10 cellular contexts compared by ENCODE assay signal in genomic region chr17:336110-337021, GRCh38. TPM values are rescaled to one million over a fixed set of nuclear protein-coding genes. Genes with fewer than 3 reads are reported as not detected.
DNase-seq lines count a peak whose midpoint lies in the region; ATAC-seq, FAIRE-seq and TF ChIP-seq lines count a peak whose summit lies in the region.
"Had no signal": no experiment of that assay in that cellular context is flagged by ENCODE, and none has a peak within 500 bp of the region (broad histone marks: within the 10 kb centered on the region; RNA-seq: fewer than 3 reads in every experiment).

No MANE protein-coding gene starts in this region.

- 92% methylated on average over 31 of the region's 37 CpGs for WGBS in HepG2 (ENCODE audit: low lambda C conversion rate)
- 60 to 61% methylated on average over 34 to 35 of the region's 37 CpGs for WGBS in tibial nerve, 2 donors

- H3K27ac Mint-ChIP-seq in activated CD8-positive, alpha-beta T cell treated with anti-CD3 and anti-CD28 coated beads for 36 hours = no peak overlapping the region
- no peak overlapping the region for H3K27ac Mint-ChIP-seq in activated CD8-positive, alpha-beta T cell treated with anti-CD3 and anti-CD28 coated beads, Interleukin-2, amount 10 ng/mL, durations not matched to agents 7 days and 5 days
- H3K27ac Mint-ChIP-seq in activated naive CD4-positive, alpha-beta T cell treated with anti-CD3 and anti-CD28 coated beads, Interleukin-2, amount 10 ng/mL, durations not matched to agents 7 days and 5 days = peak overlapping the region; percentile 69

- H3K4me3 ChIP-seq in HepG2 (replicated peaks in 1 of 3; ENCODE audit: insufficient read depth in 1 of 3, low read depth in 2 of 3, low read length in 3 of 3) (no peak overlapping the region), tibial nerve (no peak overlapping the region)
- H3K4me3 ChIP-seq: thoracic aorta had no signal

- no peaks in the 10 kb centered on the region for H3K36me3 Mint-ChIP-seq in activated CD8-positive, alpha-beta T cell treated with anti-CD3 and anti-CD28 coated beads for 36 hours (ENCODE audit: low read depth)
- no peaks in the 10 kb centered on the region for H3K36me3 Mint-ChIP-seq in activated CD8-positive, alpha-beta T cell treated with anti-CD3 and anti-CD28 coated beads, Interleukin-2, amount 10 ng/mL, durations not matched to agents 7 days and 5 days (ENCODE audit: low read depth)
- no peaks in the 10 kb centered on the region for H3K36me3 Mint-ChIP-seq in activated naive CD4-positive, alpha-beta T cell treated with anti-CD3 and anti-CD28 coated beads, Interleukin-2, amount 10 ng/mL, durations not matched to agents 7 days and 5 days

- no peak overlapping the region for H3K4me3 Mint-ChIP-seq in activated CD8-positive, alpha-beta T cell treated with anti-CD3 and anti-CD28 coated beads for 36 hours
- no peak overlapping the region for H3K4me3 Mint-ChIP-seq in activated CD8-positive, alpha-beta T cell treated with anti-CD3 and anti-CD28 coated beads, Interleukin-2, amount 10 ng/mL, durations not matched to agents 7 days and 5 days
- H3K4me3 Mint-ChIP-seq in activated naive CD4-positive, alpha-beta T cell treated with anti-CD3 and anti-CD28 coated beads, Interleukin-2, amount 10 ng/mL, durations not matched to agents 7 days and 5 days = no peak overlapping the region

- no peak overlapping the region for H3K9ac ChIP-seq in HepG2 (ENCODE audit: insufficient read depth, low read depth, low read length)

- no peak overlapping the region for H2AFZ ChIP-seq in HepG2 (ENCODE audit: low read length)

- no peaks in the 10 kb centered on the region for H3K9me3 Mint-ChIP-seq in activated CD8-positive, alpha-beta T cell treated with anti-CD3 and anti-CD28 coated beads for 36 hours
- H3K9me3 Mint-ChIP-seq in activated CD8-positive, alpha-beta T cell treated with anti-CD3 and anti-CD28 coated beads, Interleukin-2, amount 10 ng/mL, durations not matched to agents 7 days and 5 days (ENCODE audit: insufficient read depth) = no peaks in the 10 kb centered on the region
- H3K9me3 Mint-ChIP-seq in activated naive CD4-positive, alpha-beta T cell treated with anti-CD3 and anti-CD28 coated beads, Interleukin-2, amount 10 ng/mL, durations not matched to agents 7 days and 5 days = no peaks in the 10 kb centered on the region

- POLR2A ChIA-PET in activated CD8-positive, alpha-beta T cell treated with anti-CD3 and anti-CD28 coated beads for 36 hours (lab: Charles Lee) = no interaction called here
- POLR2A ChIA-PET in activated CD8-positive, alpha-beta T cell treated with anti-CD3 and anti-CD28 coated beads, Interleukin-2, amount 10 ng/mL, durations not matched to agents 7 days and 5 days (lab: Charles Lee) = no interaction called here
- POLR2A ChIA-PET in HepG2 (lab: Yijun Ruan, JAX) = no interaction called here

- peaks cover 35% of the 10 kb centered on the region for H3K4me1 Mint-ChIP-seq in activated CD8-positive, alpha-beta T cell treated with anti-CD3 and anti-CD28 coated beads for 36 hours (ENCODE audit: low read depth)
- peaks cover 8% of the 10 kb centered on the region for H3K4me1 Mint-ChIP-seq in activated CD8-positive, alpha-beta T cell treated with anti-CD3 and anti-CD28 coated beads, Interleukin-2, amount 10 ng/mL, durations not matched to agents 7 days and 5 days (ENCODE audit: low read depth)
- peaks cover 47% of the 10 kb centered on the region for H3K4me1 Mint-ChIP-seq in activated naive CD4-positive, alpha-beta T cell treated with anti-CD3 and anti-CD28 coated beads, Interleukin-2, amount 10 ng/mL, durations not matched to agents 7 days and 5 days

- TF ChIP-seq RAD21 in HepG2 (CRISPR knock-in tag; IDR thresholded peaks at IDR 0.05) = no peak

- H3K36me3 ChIP-seq in HepG2 (replicated peaks in 1 of 2; ENCODE audit: control insufficient read depth in 1 of 2, insufficient read depth in 2 of 2, low read length in 2 of 2) = peaks cover 2 to 6% of the 10 kb centered on the region in 2 experiments; a peak in 2 of 5 replicates
- no peaks in the 10 kb centered on the region for H3K36me3 ChIP-seq in tibial nerve
- H3K36me3 ChIP-seq: thoracic aorta had no signal

- H3K27me3 Mint-ChIP-seq in activated CD8-positive, alpha-beta T cell treated with anti-CD3 and anti-CD28 coated beads for 36 hours = peaks cover 1% of the 10 kb centered on the region
- H3K27me3 Mint-ChIP-seq in activated CD8-positive, alpha-beta T cell treated with anti-CD3 and anti-CD28 coated beads, Interleukin-2, amount 10 ng/mL, durations not matched to agents 7 days and 5 days (ENCODE audit: low read depth) = peaks cover 16% of the 10 kb centered on the region
- H3K27me3 Mint-ChIP-seq in activated naive CD4-positive, alpha-beta T cell treated with anti-CD3 and anti-CD28 coated beads, Interleukin-2, amount 10 ng/mL, durations not matched to agents 7 days and 5 days = peaks cover 67% of the 10 kb centered on the region

- peaks cover 22% of the 10 kb centered on the region for H3K79me2 ChIP-seq in HepG2 (ENCODE audit: insufficient read depth, low read length)

- intact Hi-C loops in activated CD8-positive, alpha-beta T cell treated with anti-CD3 and anti-CD28 coated beads for 36 hours (cut with micrococcal nuclease) = no loop called here
- intact Hi-C loops in HepG2 (cut with micrococcal nuclease; ENCODE audit: unreplicated experiment) = no loop called here

- H3K9me3 ChIP-seq in HepG2 (ENCODE audit: low read length) (no peaks in the 10 kb centered on the region), tibial nerve (no peaks in the 10 kb centered on the region)
- H3K9me3 ChIP-seq: thoracic aorta had no signal

- TF ChIP-seq CTCF in activated CD8-positive, alpha-beta T cell treated with anti-CD3 and anti-CD28 coated beads for 36 hours (IDR thresholded peaks at IDR 0.05) = no peak
- TF ChIP-seq CTCF in HepG2 (CRISPR knock-in tag; IDR thresholded peaks at IDR 0.05) (no peak), tibial nerve (IDR thresholded peaks at IDR 0.05) (no peak)

- BruUV-seq in HepG2 (replicated peaks; lab: Mats Ljungman, UMichigan) = no TSS peak

- H4K20me1 ChIP-seq in HepG2 (ENCODE audit: insufficient read depth, low read length) = peaks cover 10% of the 10 kb centered on the region

- peaks cover 21% of the 10 kb centered on the region for H3K4me1 ChIP-seq in HepG2 (ENCODE audit: insufficient read depth, low read length)
- peaks cover 0 to 31% (median 0%) of the 10 kb centered on the region in 4 donors for H3K4me1 ChIP-seq in tibial nerve

- CTCF ChIA-PET in activated CD8-positive, alpha-beta T cell treated with anti-CD3 and anti-CD28 coated beads for 36 hours (lab: Charles Lee) = no interaction called here
- CTCF ChIA-PET in activated CD8-positive, alpha-beta T cell treated with anti-CD3 and anti-CD28 coated beads, Interleukin-2, amount 10 ng/mL, durations not matched to agents 7 days and 5 days (lab: Charles Lee) = no interaction called here
- CTCF ChIA-PET in activated naive CD4-positive, alpha-beta T cell treated with anti-CD3 and anti-CD28 coated beads, Interleukin-2, amount 10 ng/mL, durations not matched to agents 7 days and 5 days (lab: Charles Lee) = no interaction called here
- CTCF ChIA-PET in HepG2 (lab: Yijun Ruan, JAX; ENCODE audit: low intra/inter-chr PET ratio, low total read pairs) = no interaction called here

- peak; percentile 37 for ATAC-seq in activated CD8-positive, alpha-beta T cell treated with anti-CD3 and anti-CD28 coated beads for 36 hours
- no peak for ATAC-seq in activated CD8-positive, alpha-beta T cell treated with anti-CD3 and anti-CD28 coated beads, Interleukin-2, amount 10 ng/mL, durations not matched to agents 7 days and 5 days
- ATAC-seq in HepG2 (no peak), HG03442 (IDR thresholded peaks at IDR 0.05; ENCODE audit: unreplicated experiment) (no peak)

- TF ChIP-seq POLR2A in HepG2 (IDR thresholded peaks at IDR 0.05; ENCODE audit: insufficient read depth in 1 of 2, low read depth in 2 of 2, low read length in 2 of 2) (no peak), tibial nerve (IDR thresholded peaks at IDR 0.05) (no peak)

- FAIRE-seq in HepG2 (lab: Jason Lieb, UNC) = no peak
- FAIRE-seq: RCC 7860 had no signal

- H3K4me2 ChIP-seq in HepG2 (ENCODE audit: low read depth, low read length) = no peak overlapping the region

- in situ Hi-C loops in HepG2 (cut with HindIII; ENCODE audit: extremely low pct_ligation_motif_present, low pct_unique_long_range_greater_than_20kb) = no loop called here

- DNase-seq in activated CD8-positive, alpha-beta T cell treated with anti-CD3 and anti-CD28 coated beads for 36 hours = peak; percentile 31
- no peak for DNase-seq in activated CD8-positive, alpha-beta T cell treated with anti-CD3 and anti-CD28 coated beads, Interleukin-2, amount 10 ng/mL, durations not matched to agents 7 days and 5 days
- DNase-seq in activated naive CD4-positive, alpha-beta T cell treated with anti-CD3 and anti-CD28 coated beads, Interleukin-2, amount 10 ng/mL, durations not matched to agents 7 days and 5 days = peak; percentile 41
- DNase-seq in HepG2 (ENCODE audit: low spot score) = no peak
- peak; percentile 51 to 61 for DNase-seq in tibial nerve (ENCODE audit: low spot score in 2 of 2)
- DNase-seq in KG1 (lab: John Stamatoyannopoulos, UW) = no peak
- DNase-seq in activated gamma-delta T cell (lab: John Stamatoyannopoulos, UW) = no peak

- TF ChIP-seq EP300 in HepG2 (IDR thresholded peaks at IDR 0.05; ENCODE audit: low read depth in 2 of 2, low read length in 2 of 2) (no peak), HepG2 (CRISPR knock-in tag; IDR thresholded peaks at IDR 0.05; ENCODE audit: borderline replicate concordance) (no peak), tibial nerve (IDR thresholded peaks at IDR 0.05) (no peak)

- H3K27me3 ChIP-seq in HepG2 (ENCODE audit: control insufficient read depth in 1 of 2, insufficient read depth in 2 of 2, low read length in 2 of 2) (no peaks in the 10 kb centered on the region), tibial nerve (peaks cover 0 to 5% of the 10 kb centered on the region in 2 donors)

- H3K27ac ChIP-seq in HepG2 (ENCODE audit: extremely low read length, insufficient read depth, low read length) = no peak overlapping the region
- peak overlapping the region in 1 of 4 donors; percentile 10 for H3K27ac ChIP-seq in tibial nerve
- H3K27ac ChIP-seq: thoracic aorta had no signal

RNA-seq across cellular contexts. Expression of gene RPH3AL, which starts 16.2 kb away (rescaled TPM):
- 1 to 10 TPM in 1 of 2 experiments, under 1 TPM in 1; 0.72 to 1.1 TPM for total RNA-seq in activated CD8-positive, alpha-beta T cell treated with anti-CD3 and anti-CD28 coated beads for 36 hours
- 1 to 10 TPM; 2.5 to 3.8 TPM for total RNA-seq in activated CD8-positive, alpha-beta T cell treated with anti-CD3 and anti-CD28 coated beads, Interleukin-2, amount 10 ng/mL, durations not matched to agents 7 days and 5 days
- total RNA-seq in HepG2 (2016; rRNA removed; fragmentation: Illumina TruSeq; extraction: Trizol) = 6.7 and 7.8 TPM in 2 replicates
- total RNA-seq in HepG2 (2016; cell fraction: cytosol; rRNA removed; fragmentation: Illumina TruSeq; extraction: Trizol; ENCODE audit: low read depth) = 10.8 and 13.9 TPM in 2 replicates
- total RNA-seq in HepG2 (2016; cell fraction: insoluble cytoplasmic fraction; rRNA removed; fragmentation: Illumina TruSeq; extraction: Trizol) = 8.0 and 8.6 TPM in 2 replicates
- 12.1 and 13.4 TPM in 2 replicates for total RNA-seq in HepG2 (2016; cell fraction: membrane; rRNA removed; fragmentation: Illumina TruSeq; extraction: Trizol)
- total RNA-seq in HepG2 (2016; cell fraction: nucleus; rRNA removed; fragmentation: Illumina TruSeq; extraction: Trizol) = 6.4 and 8.4 TPM in 2 replicates
- polyA plus RNA-seq in HepG2 (2011; rRNA removed) = 16.4 and 20.7 TPM in 2 replicates
- 14.3 and 17.0 TPM in 2 replicates for polyA plus RNA-seq in HepG2 (2011; cell fraction: cytosol; rRNA removed)
- polyA plus RNA-seq in HepG2 (2011; cell fraction: nucleus; rRNA removed) = 21.3 and 26.7 TPM in 2 replicates
- 11.7 and 14.0 TPM in 2 replicates for polyA plus RNA-seq in HepG2 (2012)
- 4.1 and 4.3 TPM in 2 replicates for polyA plus RNA-seq in HepG2 (2016; cell fraction: cytosol; fragmentation: Illumina TruSeq; extraction: Trizol; ENCODE audit: low read depth)
- polyA plus RNA-seq in HepG2 (2016; cell fraction: insoluble cytoplasmic fraction; fragmentation: Illumina TruSeq; extraction: Trizol; ENCODE audit: low read depth) = 6.7 and 7.3 TPM in 2 replicates
- 9.3 and 12.3 TPM in 2 replicates for polyA plus RNA-seq in HepG2 (2016; cell fraction: membrane; fragmentation: Illumina TruSeq; extraction: Trizol; ENCODE audit: low read depth)
- 8.0 and 9.6 TPM in 2 replicates for polyA plus RNA-seq in HepG2 (2016; cell fraction: nucleus; fragmentation: Illumina TruSeq; extraction: Trizol; ENCODE audit: insufficient read depth, low read depth)
- 4.7 and 30.0 TPM in 2 replicates for polyA minus RNA-seq in HepG2 (2011; rRNA and poly(A)+ RNA removed; ENCODE audit: low replicate concordance)
- polyA minus RNA-seq in HepG2 (2011; cell fraction: cytosol; rRNA and poly(A)+ RNA removed) = 12.5 TPM in 2 replicates
- polyA minus RNA-seq in HepG2 (2011; cell fraction: nucleus; rRNA and poly(A)+ RNA removed) = 29.4 and 31.1 TPM in 2 replicates
- 10 to 100 TPM in 3 of 4 donors, 1 to 10 TPM in 1; 9.6 to 62.4 (median 41.9) TPM for total RNA-seq in tibial nerve

Comparison
In these comparisons a context has a peak if more than half of its experiments do, and no peak if none do; other contexts are left out.
1. DNase-seq: peak in activated CD8-positive, alpha-beta T cell treated with anti-CD3 and anti-CD28 coated beads for 36 hours (single experiment), activated naive CD4-positive, alpha-beta T cell treated with anti-CD3 and anti-CD28 coated beads, Interleukin-2, amount 10 ng/mL, durations not matched to agents 7 days and 5 days (single experiment) and tibial nerve (2 of 2); none in activated CD8-positive, alpha-beta T cell treated with anti-CD3 and anti-CD28 coated beads, Interleukin-2, amount 10 ng/mL, durations not matched to agents 7 days and 5 days (single experiment), HepG2 (single experiment), KG1 (single experiment) and activated gamma-delta T cell (single experiment).